ENCODE assay signal across 25 cellular contexts in genomic region chr17:73616120-73616872, GRCh38. TPM values are rescaled to one million over a fixed set of nuclear protein-coding genes. Genes with fewer than 3 reads are reported as not detected.
DNase-seq lines count a peak whose midpoint lies in the region; ATAC-seq and TF ChIP-seq lines count a peak whose summit lies in the region.
"Had no signal": no experiment of that assay in that cellular context is flagged by ENCODE, and none has a peak within 500 bp of the region (broad histone marks: within the 10 kb centered on the region; RNA-seq: fewer than 3 reads in every experiment).

No MANE protein-coding gene starts in this region.

- peak overlapping the region; percentile 73 for H3K27ac ChIP-seq in WERI-Rb-1
- no peak overlapping the region for H3K27ac ChIP-seq in PC-9
- H3K27ac ChIP-seq: C4-2B, heart left ventricle, uterus had no signal

- no peak for ATAC-seq in HG03097 (IDR thresholded peaks at IDR 0.05; ENCODE audit: low FRiP score, unreplicated experiment)
- ATAC-seq: activated CD8-positive, alpha-beta T cell treated with anti-CD3 and anti-CD28 coated beads for 36 hours; heart left ventricle; Right ventricle myocardium inferior had no signal

- H3K27me3 ChIP-seq in WERI-Rb-1 (ENCODE audit: insufficient read depth, low read depth, severe bottlenecking): no peaks in the 10 kb centered on the region
- H3K27me3 ChIP-seq in PC-9 (ENCODE audit: insufficient read depth, low read depth): peaks cover 83% of the 10 kb centered on the region
- H3K27me3 ChIP-seq: uterus had no signal

- peaks cover 6% of the 10 kb centered on the region for H3K36me3 ChIP-seq in WERI-Rb-1
- no peaks in the 10 kb centered on the region for H3K36me3 ChIP-seq in PC-9 (ENCODE audit: low read depth)
- H3K36me3 ChIP-seq: heart left ventricle, uterus had no signal

- POLR2A ChIA-PET in PC-9 (lab: Charles Lee; ENCODE audit: unreplicated experiment): no interaction called here

- H3K9me3 Mint-ChIP-seq in progenitor cell of endocrine pancreas (ENCODE audit: low read depth): peaks cover 5% of the 10 kb centered on the region
- H3K9me3 Mint-ChIP-seq: activated CD8-positive, alpha-beta T cell treated with anti-CD3 and anti-CD28 coated beads for 36 hours had no signal

- no peak overlapping the region for H2AFZ ChIP-seq in PC-9

- H3K79me2 ChIP-seq in PC-9 (ENCODE audit: low read depth): no peaks in the 10 kb centered on the region

- H3K4me1 ChIP-seq in PC-9 (replicated peaks; ENCODE audit: insufficient read depth): no peaks in the 10 kb centered on the region
- H3K4me1 ChIP-seq: heart left ventricle, uterus had no signal

- H3K4me3 ChIP-seq in WERI-Rb-1 (ENCODE audit: low read depth, low read length) (no peak overlapping the region), PC-9 (no peak overlapping the region)
- H3K4me3 ChIP-seq: heart left ventricle, uterus had no signal

- BruUV-seq in PC-9 (replicated peaks; lab: Mats Ljungman, UMichigan): no TSS peak

- TF ChIP-seq CTCF in WERI-Rb-1 (IDR thresholded peaks at IDR 0.05; ENCODE audit: low read depth, low read length) (no peak), progenitor cell of endocrine pancreas (IDR thresholded peaks at IDR 0.05; ENCODE audit: unreplicated experiment) (no peak), PC-9 (conservative IDR thresholded peaks at IDR 0.05) (no peak)

- no peaks in the 10 kb centered on the region for H3F3A ChIP-seq in PC-9 (ENCODE audit: insufficient read depth, low read depth)

- no peaks in the 10 kb centered on the region for H3K27me3 Mint-ChIP-seq in progenitor cell of endocrine pancreas
- H3K27me3 Mint-ChIP-seq: activated CD8-positive, alpha-beta T cell treated with anti-CD3 and anti-CD28 coated beads for 36 hours had no signal

- CTCF ChIA-PET in PC-9 (lab: Charles Lee): no interaction called here

- DNase-seq in ELF-1 (ENCODE audit: low read depth, low spot score) (peak; percentile 65), WERI-Rb-1 (no peak), islet precursor cell (peak; percentile 74), progenitor cell of endocrine pancreas (ENCODE audit: low spot score, unreplicated experiment) (no peak), OCI-M2 (lab: John Stamatoyannopoulos, UW; ENCODE audit: unreplicated experiment) (no peak), PC-9 (no peak), NCI-H146 treated with DMSO at 0.1 percent for 48 hours (lab: John Stamatoyannopoulos, UW; ENCODE audit: unreplicated experiment) (no peak)
- DNase-seq: ACHN; activated CD8-positive, alpha-beta T cell treated with anti-CD3 and anti-CD28 coated beads for 36 hours; activated gamma-delta T cell; EL; GOT3; immature natural killer cell; MM.1S; NCI-H1436; NCI-H2171; NCI-H524 treated with DMSO at 0.1 percent for 48 hours; stimulated activated CD4-positive, alpha-beta T cell treated with anti-CD3 and anti-CD28 coated beads, Interleukin-15, amount 100 ng/mL, for 24 hours; T-helper 9 cell; uterus had no signal

- H4K20me1 ChIP-seq in PC-9 (ENCODE audit: insufficient read depth): no peaks in the 10 kb centered on the region

- H3K9me3 ChIP-seq in WERI-Rb-1 (ENCODE audit: severe bottlenecking) (peaks cover 5% of the 10 kb centered on the region), PC-9 (ENCODE audit: insufficient read depth, low read depth) (no peaks in the 10 kb centered on the region)
- H3K9me3 ChIP-seq: uterus had no signal

- no peaks in the 10 kb centered on the region for H3K9me2 ChIP-seq in PC-9 (ENCODE audit: insufficient read depth)

- H3K4me3 Mint-ChIP-seq in progenitor cell of endocrine pancreas (ENCODE audit: low read depth): no peak overlapping the region
- H3K4me3 Mint-ChIP-seq: activated CD8-positive, alpha-beta T cell treated with anti-CD3 and anti-CD28 coated beads for 36 hours; dendritic cell treated with granulocyte-macrophage colony-stimulating factor and Interleukin-4, amounts not matched to agents 40 ng/mL and 50 ng/mL, for 4 days; immature natural killer cell had no signal

- peaks cover 1% of the 10 kb centered on the region for H3K36me3 Mint-ChIP-seq in progenitor cell of endocrine pancreas (ENCODE audit: insufficient read depth)
- H3K36me3 Mint-ChIP-seq: immature natural killer cell had no signal

- H3K4me1 Mint-ChIP-seq in progenitor cell of endocrine pancreas (ENCODE audit: low read depth): peaks cover 35% of the 10 kb centered on the region
- H3K4me1 Mint-ChIP-seq: immature natural killer cell had no signal

- peak overlapping the region; percentile 78 for H3K27ac Mint-ChIP-seq in progenitor cell of endocrine pancreas
- H3K27ac Mint-ChIP-seq: activated CD8-positive, alpha-beta T cell treated with anti-CD3 and anti-CD28 coated beads for 36 hours; dendritic cell treated with granulocyte-macrophage colony-stimulating factor and Interleukin-4, amounts not matched to agents 40 ng/mL and 50 ng/mL, for 4 days had no signal

- intact Hi-C loops in PC-9 (cut with micrococcal nuclease; ENCODE audit: unreplicated experiment): no loop called here

- no peak overlapping the region for H3K4me2 ChIP-seq in PC-9

RNA-seq across cellular contexts. Expression of gene SDK2, which starts 27.9 kb away (rescaled TPM):
- 6.7 and 7.1 TPM in 2 replicates for total RNA-seq in progenitor cell of endocrine pancreas
- 0.04 TPM in 1 of 2 replicates, not detected in the other for total RNA-seq in PC-9 (2021)

Comparison
In these comparisons a context has a peak if more than half of its experiments do, and no peak if none do; other contexts are left out.
1. DNase-seq: peak in ELF-1 (single experiment) and islet precursor cell (single experiment); none in WERI-Rb-1 (single experiment), progenitor cell of endocrine pancreas (single experiment), OCI-M2 (single experiment), PC-9 (0 of 2) and NCI-H146 treated with DMSO at 0.1 percent for 48 hours (single experiment).